Comparison of ENCODE assay signal across 15 cellular contexts in the genomic region with DNA sequence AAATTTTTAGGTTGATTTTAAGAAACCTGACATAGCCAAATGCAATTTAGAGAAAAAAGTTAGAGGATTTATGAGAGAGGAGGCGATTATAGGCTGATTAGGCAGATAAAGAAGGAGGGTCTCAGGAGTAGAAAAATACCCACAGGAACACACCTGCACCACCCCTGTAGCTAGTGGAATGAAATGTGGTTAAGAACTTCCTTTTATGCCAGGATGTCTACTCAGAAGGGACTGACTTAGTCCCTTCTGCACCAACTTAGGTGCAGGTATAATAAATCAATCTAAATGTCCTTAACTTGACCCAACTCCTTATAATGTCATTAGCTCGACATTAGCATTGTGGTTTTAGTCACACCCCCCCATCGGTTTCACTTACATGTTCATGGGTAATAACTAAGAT.
DNase-seq lines count a peak whose midpoint lies in the region; ATAC-seq and TF ChIP-seq lines count a peak whose summit lies in the region.
"Had no signal": no experiment of that assay in that cellular context is flagged by ENCODE, and none has a peak within 500 bp of the region (broad histone marks: within the 10 kb centered on the region; RNA-seq: fewer than 3 reads in every experiment).

No MANE protein-coding gene starts in this region.

- H3K27ac Mint-ChIP-seq in activated naive CD8-positive, alpha-beta T cell treated with anti-CD3 and anti-CD28 coated beads, Interleukin-2, amount 10 ng/mL, durations not matched to agents 7 days and 5 days: no peak overlapping the region
- no peak overlapping the region for H3K27ac Mint-ChIP-seq in activated naive CD8-positive, alpha-beta T cell treated with anti-CD3 and anti-CD28 coated beads for 36 hours
- H3K27ac Mint-ChIP-seq in naive B cell (peak overlapping the region in 1 of 6 donors; percentile 15), natural killer cell (no peak overlapping the region)
- H3K27ac Mint-ChIP-seq: CD4-positive, alpha-beta T cell; GM23338 had no signal

- H3K4me1 Mint-ChIP-seq in activated naive CD8-positive, alpha-beta T cell treated with anti-CD3 and anti-CD28 coated beads, Interleukin-2, amount 10 ng/mL, durations not matched to agents 7 days and 5 days: peaks cover 13% of the 10 kb centered on the region
- peaks cover 18% of the 10 kb centered on the region for H3K4me1 Mint-ChIP-seq in activated naive CD8-positive, alpha-beta T cell treated with anti-CD3 and anti-CD28 coated beads for 36 hours
- H3K4me1 Mint-ChIP-seq in naive B cell (peaks cover 9 to 48% (median 19%) of the 10 kb centered on the region in 3 donors), natural killer cell (no peaks in the 10 kb centered on the region)
- H3K4me1 Mint-ChIP-seq: GM23338 had no signal

- H3K9me3 Mint-ChIP-seq in activated naive CD8-positive, alpha-beta T cell treated with anti-CD3 and anti-CD28 coated beads, Interleukin-2, amount 10 ng/mL, durations not matched to agents 7 days and 5 days: peaks cover 4% of the 10 kb centered on the region
- peaks cover 17% of the 10 kb centered on the region for H3K9me3 Mint-ChIP-seq in activated naive CD8-positive, alpha-beta T cell treated with anti-CD3 and anti-CD28 coated beads for 36 hours
- H3K9me3 Mint-ChIP-seq in naive B cell (peaks cover 0 to 14% (median 4%) of the 10 kb centered on the region in 7 donors), natural killer cell (peaks cover 7 to 16% of the 10 kb centered on the region in 2 donors)
- H3K9me3 Mint-ChIP-seq: GM23338 had no signal

- H3K27me3 Mint-ChIP-seq in activated naive CD8-positive, alpha-beta T cell treated with anti-CD3 and anti-CD28 coated beads, Interleukin-2, amount 10 ng/mL, durations not matched to agents 7 days and 5 days: no peaks in the 10 kb centered on the region
- H3K27me3 Mint-ChIP-seq in activated naive CD8-positive, alpha-beta T cell treated with anti-CD3 and anti-CD28 coated beads for 36 hours: no peaks in the 10 kb centered on the region
- H3K27me3 Mint-ChIP-seq in naive B cell: no peaks in the 10 kb centered on the region
- H3K27me3 Mint-ChIP-seq in natural killer cell (ENCODE audit: low read depth in 2 of 2): no peaks in the 10 kb centered on the region
- H3K27me3 Mint-ChIP-seq: CD4-positive, alpha-beta T cell had no signal

- no peak for DNase-seq in activated naive CD8-positive, alpha-beta T cell treated with anti-CD3 and anti-CD28 coated beads, Interleukin-2, amount 10 ng/mL, durations not matched to agents 7 days and 5 days
- DNase-seq in activated naive CD8-positive, alpha-beta T cell treated with anti-CD3 and anti-CD28 coated beads for 36 hours: no peak
- DNase-seq in naive B cell (peak; percentile 5), SIG-M5 (lab: John Stamatoyannopoulos, UW) (no peak), natural killer cell (no peak)
- DNase-seq: 8988T; AML-193; CD4-positive, alpha-beta T cell; DMS79; EL; H7 had no signal

- H3K4me3 Mint-ChIP-seq in activated naive CD8-positive, alpha-beta T cell treated with anti-CD3 and anti-CD28 coated beads, Interleukin-2, amount 10 ng/mL, durations not matched to agents 7 days and 5 days: no peak overlapping the region
- no peak overlapping the region for H3K4me3 Mint-ChIP-seq in activated naive CD8-positive, alpha-beta T cell treated with anti-CD3 and anti-CD28 coated beads for 36 hours
- H3K4me3 Mint-ChIP-seq in naive B cell: peak overlapping the region in 4 of 8 donors; percentile 34 to 66 (median 50)
- no peak overlapping the region for H3K4me3 Mint-ChIP-seq in natural killer cell
- H3K4me3 Mint-ChIP-seq: CD4-positive, alpha-beta T cell; GM23338 had no signal

- H3K9ac ChIP-seq in Loucy (ENCODE audit: low read depth, low read length, poor library complexity, severe bottlenecking): no peak overlapping the region
- H3K9ac ChIP-seq: BLaER1 treated with 17β-estradiol and CSF1 and Interleukin-3, amounts not matched to agents 10 nM and 100 nM had no signal

- H3K9me3 ChIP-seq in Loucy (ENCODE audit: insufficient read depth, low read depth, low read length): no peaks in the 10 kb centered on the region; the same call in 1 of the 2 replicates

- H3K4me3 ChIP-seq in Loucy (ENCODE audit: low read length, poor library complexity, severe bottlenecking): no peak overlapping the region
- H3K4me3 ChIP-seq: BLaER1 treated with 17β-estradiol and CSF1 and Interleukin-3, amounts not matched to agents 10 nM and 100 nM; GM23338 had no signal

- H3K27me3 ChIP-seq in Loucy (ENCODE audit: insufficient read depth, low read length, poor library complexity, severe bottlenecking): no peaks in the 10 kb centered on the region
- H3K27me3 ChIP-seq: BLaER1 treated with 17β-estradiol and CSF1 and Interleukin-3, amounts not matched to agents 10 nM and 100 nM had no signal

- POLR2A ChIA-PET in activated naive CD8-positive, alpha-beta T cell treated with anti-CD3 and anti-CD28 coated beads, Interleukin-2, amount 10 ng/mL, durations not matched to agents 7 days and 5 days (lab: Charles Lee): no interaction called here

- no peaks in the 10 kb centered on the region for H3K36me3 Mint-ChIP-seq in activated naive CD8-positive, alpha-beta T cell treated with anti-CD3 and anti-CD28 coated beads, Interleukin-2, amount 10 ng/mL, durations not matched to agents 7 days and 5 days
- peaks cover 2% of the 10 kb centered on the region for H3K36me3 Mint-ChIP-seq in activated naive CD8-positive, alpha-beta T cell treated with anti-CD3 and anti-CD28 coated beads for 36 hours
- H3K36me3 Mint-ChIP-seq in naive B cell (peaks cover 0 to 9% of the 10 kb centered on the region in 2 donors), natural killer cell (no peaks in the 10 kb centered on the region)

- H4K20me1 ChIP-seq in Loucy (ENCODE audit: insufficient read depth, low read length, poor library complexity, severe bottlenecking): no peaks in the 10 kb centered on the region
- H4K20me1 ChIP-seq: BLaER1 treated with 17β-estradiol and CSF1 and Interleukin-3, amounts not matched to agents 10 nM and 100 nM had no signal

- H3K4me1 ChIP-seq in Loucy (ENCODE audit: insufficient read depth, low read length, poor library complexity, severe bottlenecking): peaks cover 24% of the 10 kb centered on the region

- H3K9me2 ChIP-seq in Loucy (replicated peaks; ENCODE audit: low read depth, low read length): no peaks in the 10 kb centered on the region

- peaks cover 6% of the 10 kb centered on the region for H3F3A ChIP-seq in Loucy (ENCODE audit: low read depth)

- no peak for TF ChIP-seq CTCF in Loucy (conservative IDR thresholded peaks at IDR 0.05; ENCODE audit: low read length)
- no peak for TF ChIP-seq CTCF in natural killer cell (IDR thresholded peaks at IDR 0.05)

- H3K79me2 ChIP-seq in Loucy (ENCODE audit: insufficient read depth, low read length): no peaks in the 10 kb centered on the region

- H2AFZ ChIP-seq in Loucy (ENCODE audit: low read length): no peak overlapping the region
- H2AFZ ChIP-seq: GM23338 had no signal

- H3K4me2 ChIP-seq in Loucy (ENCODE audit: low read depth, low read length, poor library complexity, severe bottlenecking): peak overlapping the region; percentile 26
- H3K4me2 ChIP-seq: BLaER1 treated with 17β-estradiol and CSF1 and Interleukin-3, amounts not matched to agents 10 nM and 100 nM; GM23338 had no signal

- ATAC-seq in activated naive CD8-positive, alpha-beta T cell treated with anti-CD3 and anti-CD28 coated beads, Interleukin-2, amount 10 ng/mL, durations not matched to agents 7 days and 5 days (ENCODE audit: low read depth): peak; percentile 60
- ATAC-seq in naive B cell (ENCODE audit: low read depth in 2 of 2) (peak; percentile 38 to 71), GM19023 (IDR thresholded peaks at IDR 0.05; ENCODE audit: unreplicated experiment) (no peak), natural killer cell (no peak)
- ATAC-seq: GM23338 had no signal

- intact Hi-C loops in natural killer cell (cut with micrococcal nuclease): no loop called here

- H3K36me3 ChIP-seq in Loucy (ENCODE audit: insufficient read depth, low read length): no peaks in the 10 kb centered on the region
- H3K36me3 ChIP-seq: BLaER1 treated with 17β-estradiol and CSF1 and Interleukin-3, amounts not matched to agents 10 nM and 100 nM had no signal

Comparison
In these comparisons a context has a peak if more than half of its experiments do, and no peak if none do; other contexts are left out.
1. ATAC-seq: peak in activated naive CD8-positive, alpha-beta T cell treated with anti-CD3 and anti-CD28 coated beads, Interleukin-2, amount 10 ng/mL, durations not matched to agents 7 days and 5 days (single experiment) and naive B cell (2 of 2); none in GM19023 (single experiment) and natural killer cell (0 of 3).